ENCODE assay signal across 26 cellular contexts in the genomic region with DNA sequence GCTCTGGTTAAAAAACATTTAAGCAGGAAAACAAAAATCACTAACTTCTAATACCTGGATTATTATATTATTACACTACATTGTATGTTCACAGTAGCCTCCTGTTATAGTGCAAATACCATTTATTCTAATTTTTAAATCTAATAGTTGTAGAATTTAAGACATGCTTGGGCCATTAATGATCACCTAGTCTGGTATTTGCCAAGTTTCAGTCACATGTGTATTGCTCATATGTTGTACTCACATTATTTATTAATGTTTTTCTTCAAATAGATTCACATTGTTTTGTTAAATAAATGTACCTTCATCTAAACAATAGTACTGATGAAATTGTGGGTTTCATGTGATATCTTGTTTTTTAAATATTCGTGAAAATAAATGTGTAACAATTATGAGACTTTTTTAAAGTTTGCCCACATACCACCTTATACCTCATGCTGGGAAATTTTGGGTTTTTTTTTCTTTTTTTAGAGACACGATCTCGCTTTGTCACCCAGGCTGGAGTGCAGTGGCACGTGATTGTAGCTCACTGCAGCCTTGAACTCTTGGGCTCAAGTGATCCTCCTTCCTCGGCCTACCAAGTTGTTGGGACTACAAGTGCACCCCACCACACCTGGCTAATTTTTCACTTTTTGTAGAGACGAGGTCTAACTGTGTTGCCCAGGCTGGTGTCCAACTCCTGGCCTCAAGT. TPM values are rescaled to one million over a fixed set of nuclear protein-coding genes. Genes with fewer than 3 reads are reported as not detected.
DNase-seq lines count a peak whose midpoint lies in the region; ATAC-seq and TF ChIP-seq lines count a peak whose summit lies in the region.
"Had no signal": no experiment of that assay in that cellular context is flagged by ENCODE, and none has a peak within 500 bp of the region (broad histone marks: within the 10 kb centered on the region; RNA-seq: fewer than 3 reads in every experiment).

No MANE protein-coding gene starts in this region.

- H3K9me3 ChIP-seq in OCI-LY3 (ENCODE audit: insufficient read depth, low read length) (no peaks in the 10 kb centered on the region), psoas muscle (no peaks in the 10 kb centered on the region)
- H3K9me3 ChIP-seq: HAP-1, suprapubic skin, uterus had no signal

- WGBS in psoas muscle, 3 donors, result 79 to 88% (median 82%) methylated on average over 6 of the region's 6 CpGs

- H3K4me3 Mint-ChIP-seq in activated naive CD4-positive, alpha-beta T cell treated with anti-CD3 and anti-CD28 coated beads for 36 hours, result no peak overlapping the region
- no peak overlapping the region for H3K4me3 Mint-ChIP-seq in activated naive CD4-positive, alpha-beta T cell treated with anti-CD3 and anti-CD28 coated beads, Interleukin-2, amount 10 ng/mL, durations not matched to agents 7 days and 5 days
- H3K4me3 Mint-ChIP-seq: activated CD4-positive, alpha-beta memory T cell treated with anti-CD3 and anti-CD28 coated beads, Interleukin-2, amount 10 ng/mL, durations not matched to agents 7 days and 5 days; activated naive CD8-positive, alpha-beta T cell treated with anti-CD3 and anti-CD28 coated beads for 36 hours; activated T-cell treated with anti-CD3 and anti-CD28 coated beads, Interleukin-2, amount 50 U/mL, for 4 hours; nephron; stimulated activated memory B cell treated with anti-CD40 and anti-IgM and Interleukin-4, amounts not matched to agents 10 μg/mL and 1 μg/mL and 100 μg/mL, for 72 hours; WTC11 had no signal

- no peak overlapping the region for H3K4me2 ChIP-seq in OCI-LY3 (ENCODE audit: low read length)

- DNase-seq in activated naive CD4-positive, alpha-beta T cell treated with anti-CD3 and anti-CD28 coated beads for 36 hours, result no peak
- no peak for DNase-seq in activated naive CD4-positive, alpha-beta T cell treated with anti-CD3 and anti-CD28 coated beads, Interleukin-2, amount 10 ng/mL, durations not matched to agents 7 days and 5 days
- DNase-seq in epithelial cell of proximal tubule (ENCODE audit: low read depth), result peak; percentile 60
- DNase-seq in psoas muscle, result no peak
- no peak for DNase-seq in GM19238 (ENCODE audit: insufficient read length, low spot score)
- DNase-seq in NCI-H226, result no peak
- DNase-seq in GM10266 (ENCODE audit: extremely low spot score), result no peak
- DNase-seq: activated CD4-positive, alpha-beta memory T cell treated with anti-CD3 and anti-CD28 coated beads, Interleukin-2, amount 10 ng/mL, durations not matched to agents 7 days and 5 days; activated naive CD8-positive, alpha-beta T cell treated with anti-CD3 and anti-CD28 coated beads for 36 hours; activated T-cell treated with anti-CD3 and anti-CD28 coated beads, Interleukin-2, amount 50 U/mL, for 4 hours; C1 segment of cervical spinal cord; effector CD8-positive, alpha-beta T cell; KBM-7; NCI-H1694; NCI-H2171 treated with DMSO at 0.1 percent for 48 hours; NCI-H69; T-helper 9 cell; uterus had no signal

- peak overlapping the region; percentile 63 for H3K27ac Mint-ChIP-seq in activated naive CD4-positive, alpha-beta T cell treated with anti-CD3 and anti-CD28 coated beads for 36 hours
- H3K27ac Mint-ChIP-seq in activated naive CD4-positive, alpha-beta T cell treated with anti-CD3 and anti-CD28 coated beads, Interleukin-2, amount 10 ng/mL, durations not matched to agents 7 days and 5 days, result no peak overlapping the region
- H3K27ac Mint-ChIP-seq: activated CD4-positive, alpha-beta memory T cell treated with anti-CD3 and anti-CD28 coated beads, Interleukin-2, amount 10 ng/mL, durations not matched to agents 7 days and 5 days; stimulated activated memory B cell treated with anti-CD40 and anti-IgM and Interleukin-4, amounts not matched to agents 10 μg/mL and 1 μg/mL and 100 μg/mL, for 72 hours; WTC11 had no signal

- intact Hi-C loops in activated naive CD4-positive, alpha-beta T cell treated with anti-CD3 and anti-CD28 coated beads for 36 hours (cut with micrococcal nuclease), result no loop called here
- intact Hi-C loops in psoas muscle (cut with DNase I), result no loop called here

- no peak for ATAC-seq in psoas muscle
- ATAC-seq: activated T-cell treated with anti-CD3 and anti-CD28 coated beads, Interleukin-2, amount 50 U/mL, for 4 hours; left lobe of liver; stimulated activated memory B cell treated with anti-CD40 and anti-IgM and Interleukin-4, amounts not matched to agents 10 μg/mL and 1 μg/mL and 100 μg/mL, for 72 hours; WTC11 had no signal

- CTCF ChIA-PET in activated naive CD4-positive, alpha-beta T cell treated with anti-CD3 and anti-CD28 coated beads for 36 hours (lab: Charles Lee), result interaction anchor here (1.2 kb wide), 1 partner anchor 202 kb away, joined by 3 read pairs; no protein-coding TSS in a partner anchor
- CTCF ChIA-PET in activated naive CD4-positive, alpha-beta T cell treated with anti-CD3 and anti-CD28 coated beads, Interleukin-2, amount 10 ng/mL, durations not matched to agents 7 days and 5 days (lab: Charles Lee), result no interaction called here

- peaks cover 45% of the 10 kb centered on the region for H3K4me1 Mint-ChIP-seq in activated naive CD4-positive, alpha-beta T cell treated with anti-CD3 and anti-CD28 coated beads for 36 hours (ENCODE audit: low read depth)
- H3K4me1 Mint-ChIP-seq in activated naive CD4-positive, alpha-beta T cell treated with anti-CD3 and anti-CD28 coated beads, Interleukin-2, amount 10 ng/mL, durations not matched to agents 7 days and 5 days, result peaks cover 38% of the 10 kb centered on the region

- no peak overlapping the region for H3K4me3 ChIP-seq in OCI-LY3 (ENCODE audit: low read length)
- H3K4me3 ChIP-seq in epithelial cell of proximal tubule (ENCODE audit: low read depth, low read length), result no peak overlapping the region
- H3K4me3 ChIP-seq in psoas muscle, result no peak overlapping the region
- H3K4me3 ChIP-seq: HAP-1, suprapubic skin, uterus had no signal

- no peaks in the 10 kb centered on the region for H3K9me3 Mint-ChIP-seq in activated naive CD4-positive, alpha-beta T cell treated with anti-CD3 and anti-CD28 coated beads for 36 hours
- no peaks in the 10 kb centered on the region for H3K9me3 Mint-ChIP-seq in activated naive CD4-positive, alpha-beta T cell treated with anti-CD3 and anti-CD28 coated beads, Interleukin-2, amount 10 ng/mL, durations not matched to agents 7 days and 5 days
- H3K9me3 Mint-ChIP-seq: activated CD4-positive, alpha-beta memory T cell treated with anti-CD3 and anti-CD28 coated beads, Interleukin-2, amount 10 ng/mL, durations not matched to agents 7 days and 5 days; activated naive CD8-positive, alpha-beta T cell treated with anti-CD3 and anti-CD28 coated beads for 36 hours; activated T-cell treated with anti-CD3 and anti-CD28 coated beads, Interleukin-2, amount 50 U/mL, for 4 hours; nephron; stimulated activated memory B cell treated with anti-CD40 and anti-IgM and Interleukin-4, amounts not matched to agents 10 μg/mL and 1 μg/mL and 100 μg/mL, for 72 hours; WTC11 had no signal

- no peak overlapping the region for H3K9ac ChIP-seq in OCI-LY3 (ENCODE audit: low read length)
- H3K9ac ChIP-seq: parathyroid adenoma had no signal

- H2AFZ ChIP-seq in OCI-LY3 (ENCODE audit: low read depth, low read length), result no peak overlapping the region
- H2AFZ ChIP-seq: parathyroid adenoma had no signal

- H3K27me3 Mint-ChIP-seq in activated naive CD4-positive, alpha-beta T cell treated with anti-CD3 and anti-CD28 coated beads for 36 hours (ENCODE audit: low read depth), result no peaks in the 10 kb centered on the region
- H3K27me3 Mint-ChIP-seq in activated naive CD4-positive, alpha-beta T cell treated with anti-CD3 and anti-CD28 coated beads, Interleukin-2, amount 10 ng/mL, durations not matched to agents 7 days and 5 days, result no peaks in the 10 kb centered on the region
- H3K27me3 Mint-ChIP-seq: activated CD4-positive, alpha-beta memory T cell treated with anti-CD3 and anti-CD28 coated beads, Interleukin-2, amount 10 ng/mL, durations not matched to agents 7 days and 5 days; activated naive CD8-positive, alpha-beta T cell treated with anti-CD3 and anti-CD28 coated beads for 36 hours; stimulated activated memory B cell treated with anti-CD40 and anti-IgM and Interleukin-4, amounts not matched to agents 10 μg/mL and 1 μg/mL and 100 μg/mL, for 72 hours had no signal

- H3K27me3 ChIP-seq in OCI-LY3 (ENCODE audit: low read depth, low read length), result no peaks in the 10 kb centered on the region
- H3K27me3 ChIP-seq in psoas muscle (ENCODE audit: insufficient read depth in 3 of 3, low read length in 2 of 3), result no peaks in the 10 kb centered on the region
- H3K27me3 ChIP-seq: suprapubic skin, uterus had no signal

- peaks cover 30% of the 10 kb centered on the region for H3K79me2 ChIP-seq in OCI-LY3 (ENCODE audit: low read length)

- H3K36me3 ChIP-seq in OCI-LY3 (replicated peaks; ENCODE audit: low read depth, low read length), result peaks cover 27% of the 10 kb centered on the region
- H3K36me3 ChIP-seq in psoas muscle (ENCODE audit: insufficient read depth in 1 of 2, low read depth in 1 of 2), result peaks cover 2 to 44% of the 10 kb centered on the region in 2 donors
- H3K36me3 ChIP-seq: suprapubic skin, uterus had no signal

- H3K27ac ChIP-seq in OCI-LY3 (ENCODE audit: low read length), result peak overlapping the region; percentile 5; the same call in 1 of the 2 replicates
- H3K27ac ChIP-seq in psoas muscle, result peak overlapping the region; percentile 50
- H3K27ac ChIP-seq: parathyroid adenoma, suprapubic skin, uterus had no signal

- peaks cover 12% of the 10 kb centered on the region for H3K36me3 Mint-ChIP-seq in activated naive CD4-positive, alpha-beta T cell treated with anti-CD3 and anti-CD28 coated beads for 36 hours (ENCODE audit: low read depth)
- H3K36me3 Mint-ChIP-seq in activated naive CD4-positive, alpha-beta T cell treated with anti-CD3 and anti-CD28 coated beads, Interleukin-2, amount 10 ng/mL, durations not matched to agents 7 days and 5 days, result peaks cover 16% of the 10 kb centered on the region

- H4K20me1 ChIP-seq in OCI-LY3 (ENCODE audit: insufficient read depth, low read length), result peaks cover 5% of the 10 kb centered on the region; the same call in 1 of the 2 replicates

- TF ChIP-seq CTCF in OCI-LY3 (IDR thresholded peaks at IDR 0.05; ENCODE audit: low read depth, low read length) (no peak), epithelial cell of proximal tubule (conservative IDR thresholded peaks at IDR 0.05; ENCODE audit: low read depth, low read length) (no peak), psoas muscle (IDR thresholded peaks at IDR 0.05) (no peak), GM10266 (IDR thresholded peaks at IDR 0.05; ENCODE audit: control insufficient read depth, insufficient read depth, low read depth, missing control alignments) (no peak)

- peaks cover 27% of the 10 kb centered on the region for H3K4me1 ChIP-seq in OCI-LY3 (ENCODE audit: low read length)
- H3K4me1 ChIP-seq in psoas muscle, result peaks cover 15% of the 10 kb centered on the region

RNA-seq across cellular contexts. Expression of a gene that starts 5.9 kb away (rescaled TPM):
- 1 to 10 TPM; 3.4 to 4.7 TPM for total RNA-seq in activated naive CD4-positive, alpha-beta T cell treated with anti-CD3 and anti-CD28 coated beads for 36 hours
- total RNA-seq in epithelial cell of proximal tubule (6.1 and 13.1 TPM in 2 replicates), psoas muscle (10 to 100 TPM in 2 of 4 donors, 1 to 10 TPM in 2; 4.8 to 14.6 (median 9.1) TPM)
- 1 to 10 TPM; 5.3 to 7.4 (median 5.4) TPM for polyA plus RNA-seq in psoas muscle

RNA-seq across cellular contexts. Expression of a gene that starts 16.6 kb away (rescaled TPM):
- total RNA-seq in activated naive CD4-positive, alpha-beta T cell treated with anti-CD3 and anti-CD28 coated beads for 36 hours, result 10 to 100 TPM; 69.9 to 73.0 TPM
- total RNA-seq in epithelial cell of proximal tubule, result 108 and 136 TPM in 2 replicates
- total RNA-seq in psoas muscle, result 10 to 100 TPM; 23.3 to 54.4 (median 33.9) TPM
- 10 to 100 TPM; 42.2 to 84.2 (median 52.7) TPM for polyA plus RNA-seq in psoas muscle

RNA-seq across cellular contexts. Expression of a gene that starts 18.0 kb away (rescaled TPM):
- 1 to 10 TPM; 5.3 to 6.0 TPM for total RNA-seq in activated naive CD4-positive, alpha-beta T cell treated with anti-CD3 and anti-CD28 coated beads for 36 hours
- 12.6 and 15.6 TPM in 2 replicates for total RNA-seq in epithelial cell of proximal tubule
- total RNA-seq in psoas muscle, result 1 to 10 TPM; 2.8 to 7.8 (median 5.6) TPM
- 1 to 10 TPM; 2.3 to 7.4 (median 3.2) TPM for polyA plus RNA-seq in psoas muscle

RNA-seq across cellular contexts. Expression of a gene that starts 30.9 kb away (rescaled TPM):
- 100 to 1,000 TPM; 133 to 134 TPM for total RNA-seq in activated naive CD4-positive, alpha-beta T cell treated with anti-CD3 and anti-CD28 coated beads for 36 hours
- total RNA-seq in epithelial cell of proximal tubule (0.23 TPM in 1 of 2 replicates, not detected in the other), psoas muscle (1 to 10 TPM in 2 of 4 donors, under 1 TPM in 2; 0.34 to 1.8 (median 0.90) TPM)
- under 1 TPM; 0.22 to 0.51 (median 0.28) TPM for polyA plus RNA-seq in psoas muscle

RNA-seq across cellular contexts. Expression of a gene that starts 32.4 kb away (rescaled TPM):
- 10 to 100 TPM; 37.8 to 39.2 TPM for total RNA-seq in activated naive CD4-positive, alpha-beta T cell treated with anti-CD3 and anti-CD28 coated beads for 36 hours
- total RNA-seq in epithelial cell of proximal tubule (17.6 and 27.6 TPM in 2 replicates), psoas muscle (10 to 100 TPM; 25.4 to 61.4 (median 46.9) TPM)
- polyA plus RNA-seq in psoas muscle, result 10 to 100 TPM; 39.0 to 96.7 (median 63.8) TPM
